Comparison of ENCODE assay signal across 12 cellular contexts in the genomic region with DNA sequence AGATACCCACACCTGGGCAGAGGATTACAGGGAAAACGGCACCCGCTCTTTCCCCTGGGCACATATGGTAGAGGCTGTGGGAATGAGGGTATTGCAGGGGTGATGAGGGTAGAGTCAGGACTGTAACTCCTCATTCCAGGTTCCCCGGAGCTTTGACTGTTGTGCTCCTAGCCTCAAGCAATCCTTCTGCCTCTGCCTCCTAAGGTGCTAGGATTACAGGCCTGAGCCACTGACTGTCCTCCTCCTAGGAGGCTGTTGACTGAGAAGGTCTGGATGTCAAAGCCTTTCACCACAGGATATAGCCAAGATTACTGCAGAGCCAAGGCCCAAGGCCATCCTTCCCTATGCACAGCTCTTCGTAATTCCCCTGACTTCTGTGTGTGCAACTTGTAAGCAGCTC. TPM values are rescaled to one million over a fixed set of nuclear protein-coding genes. Genes with fewer than 3 reads are reported as not detected.
DNase-seq lines count a peak whose midpoint lies in the region; ATAC-seq and TF ChIP-seq lines count a peak whose summit lies in the region.
"Had no signal": no experiment of that assay in that cellular context is flagged by ENCODE, and none has a peak within 500 bp of the region (broad histone marks: within the 10 kb centered on the region; RNA-seq: fewer than 3 reads in every experiment).

No MANE protein-coding gene starts in this region.

- TF ChIP-seq POLR2A in sigmoid colon (IDR thresholded peaks at IDR 0.05), result no peak

- no peaks in the 10 kb centered on the region for H3K9me3 ChIP-seq in T-helper 17 cell (ENCODE audit: control insufficient read depth, low read length, poor library complexity, severe bottlenecking)
- H3K9me3 ChIP-seq in endodermal cell (ENCODE audit: control insufficient read depth, low read length), result no peaks in the 10 kb centered on the region
- no peaks in the 10 kb centered on the region for H3K9me3 ChIP-seq in sigmoid colon
- H3K9me3 ChIP-seq: left lung had no signal

- H3K27me3 Mint-ChIP-seq in activated naive CD4-positive, alpha-beta T cell treated with anti-CD3 and anti-CD28 coated beads, Interleukin-2, amount 10 ng/mL, durations not matched to agents 7 days and 5 days, result no peaks in the 10 kb centered on the region
- no peaks in the 10 kb centered on the region for H3K27me3 Mint-ChIP-seq in T-helper 17 cell
- no peaks in the 10 kb centered on the region for H3K27me3 Mint-ChIP-seq in endodermal cell (ENCODE audit: insufficient read depth)

- H3K4me3 Mint-ChIP-seq in activated naive CD4-positive, alpha-beta T cell treated with anti-CD3 and anti-CD28 coated beads, Interleukin-2, amount 10 ng/mL, durations not matched to agents 7 days and 5 days, result peak overlapping the region; percentile 78
- H3K4me3 Mint-ChIP-seq in T-helper 17 cell (no peak overlapping the region), endodermal cell (peak overlapping the region; percentile 86)

- H3K4me1 ChIP-seq in endodermal cell (ENCODE audit: control insufficient read depth, insufficient read depth, low read length), result peaks cover 7% of the 10 kb centered on the region
- H3K4me1 ChIP-seq in sigmoid colon, result peaks cover 0 to 25% (median 19%) of the 10 kb centered on the region in 4 donors

- TF ChIP-seq EP300 in sigmoid colon (IDR thresholded peaks at IDR 0.05), result no peak

- H3K27ac Mint-ChIP-seq in activated naive CD4-positive, alpha-beta T cell treated with anti-CD3 and anti-CD28 coated beads, Interleukin-2, amount 10 ng/mL, durations not matched to agents 7 days and 5 days, result no peak overlapping the region
- H3K27ac Mint-ChIP-seq in T-helper 17 cell (peak overlapping the region; percentile 96), endodermal cell (no peak overlapping the region)

- H3K4me1 Mint-ChIP-seq in activated naive CD4-positive, alpha-beta T cell treated with anti-CD3 and anti-CD28 coated beads, Interleukin-2, amount 10 ng/mL, durations not matched to agents 7 days and 5 days, result peaks cover 64% of the 10 kb centered on the region
- H3K4me1 Mint-ChIP-seq in T-helper 17 cell (peaks cover 39% of the 10 kb centered on the region), endodermal cell (peaks cover 19% of the 10 kb centered on the region)

- DNase-seq in activated naive CD4-positive, alpha-beta T cell treated with anti-CD3 and anti-CD28 coated beads, Interleukin-2, amount 10 ng/mL, durations not matched to agents 7 days and 5 days, result no peak
- no peak for DNase-seq in activated naive CD4-positive, alpha-beta T cell (lab: John Stamatoyannopoulos, UW)
- DNase-seq in T-helper 17 cell, result no peak
- DNase-seq in endodermal cell, result no peak
- DNase-seq in sigmoid colon, result no peak
- DNase-seq in stimulated activated CD4-positive, alpha-beta T cell treated with anti-CD3 and anti-CD28 coated beads, Interleukin-4, amount 100 ng/mL, for 24 hours, result no peak
- no peak for DNase-seq in CD1c-positive myeloid dendritic cell (ENCODE audit: extremely low spot score)
- DNase-seq: NCI-H1436; NCI-H524 treated with DMSO at 0.1 percent for 48 hours; stimulated activated CD4-positive, alpha-beta T cell treated with anti-CD3 and anti-CD28 coated beads, Interleukin-1b, Interleukin-23, amount 100 ng/mL, for 48 hours had no signal

- H3K36me3 Mint-ChIP-seq in activated naive CD4-positive, alpha-beta T cell treated with anti-CD3 and anti-CD28 coated beads, Interleukin-2, amount 10 ng/mL, durations not matched to agents 7 days and 5 days, result peaks cover 30% of the 10 kb centered on the region
- H3K36me3 Mint-ChIP-seq in T-helper 17 cell (ENCODE audit: low read depth) (no peaks in the 10 kb centered on the region), endodermal cell (ENCODE audit: low read depth) (peaks cover 20% of the 10 kb centered on the region)

- CTCF ChIA-PET in activated naive CD4-positive, alpha-beta T cell treated with anti-CD3 and anti-CD28 coated beads, Interleukin-2, amount 10 ng/mL, durations not matched to agents 7 days and 5 days (lab: Charles Lee), result interaction anchor here (1.4 to 2.9 kb wide), 3 partner anchors 13 to 44 kb away, joined by 3 to 17 read pairs (median 4); no protein-coding TSS in a partner anchor

- intact Hi-C loops in sigmoid colon (cut with DNase I), result no loop called here

- no peak overlapping the region for H3K9ac ChIP-seq in endodermal cell (ENCODE audit: extremely low read depth, low read length, poor library complexity, severe bottlenecking)

- H3K27me3 ChIP-seq in endodermal cell (ENCODE audit: control insufficient read depth, insufficient read depth, low read length, poor library complexity, severe bottlenecking) (no peaks in the 10 kb centered on the region), sigmoid colon (no peaks in the 10 kb centered on the region)
- H3K27me3 ChIP-seq: left lung had no signal

- no peak for ATAC-seq in T-helper 17 cell
- ATAC-seq in GM21528 (IDR thresholded peaks at IDR 0.05; ENCODE audit: low FRiP score, unreplicated experiment), result no peak

- H3K27ac ChIP-seq in endodermal cell (ENCODE audit: low read depth, low read length), result no peak overlapping the region
- H3K27ac ChIP-seq in sigmoid colon, result peak overlapping the region in 3 of 4 donors; percentile 82 to 87 (median 86)

- TF ChIP-seq CTCF in endodermal cell (conservative IDR thresholded peaks at IDR 0.05) (no peak), sigmoid colon (IDR thresholded peaks at IDR 0.05) (no peak)

- 96% methylated on average over 3 to 4 of the region's 4 CpGs for WGBS in endodermal cell (ENCODE audit: insufficient coverage in 1 of 2, insufficient read length in 1 of 2), 2 experiments
- 93 to 96% methylated on average over 4 of the region's 4 CpGs for WGBS in sigmoid colon, 2 donors

- no peaks in the 10 kb centered on the region for H3K9me3 Mint-ChIP-seq in activated naive CD4-positive, alpha-beta T cell treated with anti-CD3 and anti-CD28 coated beads, Interleukin-2, amount 10 ng/mL, durations not matched to agents 7 days and 5 days
- H3K9me3 Mint-ChIP-seq in endodermal cell, result peaks cover 1% of the 10 kb centered on the region

- H3K36me3 ChIP-seq in endodermal cell (ENCODE audit: control insufficient read depth, insufficient read depth, low read length) (peaks cover 27% of the 10 kb centered on the region), sigmoid colon (peaks cover 0 to 22% (median 6%) of the 10 kb centered on the region in 4 donors)

- no peak overlapping the region for H3K4me3 ChIP-seq in endodermal cell (ENCODE audit: low read length)
- no peak overlapping the region for H3K4me3 ChIP-seq in sigmoid colon

RNA-seq across cellular contexts. Expression of gene MPI, which starts 1.1 kb away (rescaled TPM):
- 10 to 100 TPM; 25.4 to 38.2 TPM for total RNA-seq in T-helper 17 cell
- total RNA-seq in endodermal cell, result 10 to 100 TPM; 50.3 to 59.2 TPM
- polyA plus RNA-seq in endodermal cell (2013, experiment 1 of 2), result 52.8 TPM
- 41.9 TPM for polyA plus RNA-seq in endodermal cell (2013, experiment 2 of 2)
- 10 to 100 TPM; 34.9 to 52.0 (median 45.5) TPM for total RNA-seq in sigmoid colon
- polyA plus RNA-seq in sigmoid colon, result 10 to 100 TPM; 45.6 to 87.4 (median 56.5) TPM

RNA-seq across cellular contexts. Expression of gene SCAMP2, which starts 15.6 kb away (rescaled TPM):
- total RNA-seq in T-helper 17 cell, result 10 to 100 TPM; 84.1 to 86.8 TPM
- total RNA-seq in endodermal cell, result 10 to 100 TPM; 47.5 to 50.9 TPM
- polyA plus RNA-seq in endodermal cell (2013, experiment 1 of 2), result 33.0 TPM
- 32.1 TPM for polyA plus RNA-seq in endodermal cell (2013, experiment 2 of 2)
- 10 to 100 TPM; 27.8 to 37.8 (median 36.2) TPM for total RNA-seq in sigmoid colon
- polyA plus RNA-seq in sigmoid colon, result 100 to 1,000 TPM in 1 of 3 donors, 10 to 100 TPM in 2; 28.7 to 131 (median 33.0) TPM

RNA-seq across cellular contexts. Expression of gene FAM219B, which starts 17.9 kb away (rescaled TPM):
- 10 to 100 TPM; 47.8 to 65.7 TPM for total RNA-seq in T-helper 17 cell
- total RNA-seq in endodermal cell, result 100 to 1,000 TPM; 109 to 112 TPM
- 75.1 TPM for polyA plus RNA-seq in endodermal cell (2013, experiment 1 of 2)
- polyA plus RNA-seq in endodermal cell (2013, experiment 2 of 2), result 64.5 TPM
- total RNA-seq in sigmoid colon, result 10 to 100 TPM; 50.5 to 65.0 (median 57.2) TPM
- 10 to 100 TPM; 16.6 to 38.4 (median 30.1) TPM for polyA plus RNA-seq in sigmoid colon

RNA-seq across cellular contexts. Expression of gene ULK3, which starts 45.8 kb away (rescaled TPM):
- total RNA-seq in T-helper 17 cell (10 to 100 TPM; 44.6 to 49.0 TPM), endodermal cell (10 to 100 TPM; 33.9 to 36.2 TPM), sigmoid colon (10 to 100 TPM; 21.1 to 46.8 (median 30.6) TPM)
- polyA plus RNA-seq in endodermal cell (2013, experiment 1 of 2), result 49.9 TPM
- polyA plus RNA-seq in endodermal cell (2013, experiment 2 of 2), result 32.5 TPM
- 10 to 100 TPM; 46.9 to 48.6 (median 48.4) TPM for polyA plus RNA-seq in sigmoid colon

RNA-seq across cellular contexts. Expression of gene COX5A, which starts 49.2 kb away (rescaled TPM):
- 10 to 100 TPM; 56.1 to 72.9 TPM for total RNA-seq in T-helper 17 cell
- total RNA-seq in endodermal cell, result 100 to 1,000 TPM; 243 to 279 TPM
- polyA plus RNA-seq in endodermal cell (2013, experiment 1 of 2), result 279 TPM
- 257 TPM for polyA plus RNA-seq in endodermal cell (2013, experiment 2 of 2)
- total RNA-seq in sigmoid colon, result 100 to 1,000 TPM in 1 of 4 donors, 10 to 100 TPM in 3; 73.7 to 124 (median 81.6) TPM
- 1,000 to 10,000 TPM in 1 of 3 donors, 100 to 1,000 TPM in 2; 783 to 1,227 (median 854) TPM for polyA plus RNA-seq in sigmoid colon
